8 cellular contexts compared by ENCODE assay signal in genomic region chr10:75400163-75400768, GRCh38. TPM values are rescaled to one million over a fixed set of nuclear protein-coding genes. Genes with fewer than 3 reads are reported as not detected.
DNase-seq lines count a peak whose midpoint lies in the region; ATAC-seq, FAIRE-seq and TF ChIP-seq lines count a peak whose summit lies in the region.

No MANE protein-coding gene starts in this region.

- in situ Hi-C loops in GM23248 (cut with MboI) = loop anchor here (25.0 kb wide), 1 partner anchor 512 kb away; no protein-coding TSS in a partner anchor

- H3K4me2 ChIP-seq in GM23248 (ENCODE audit: unreplicated experiment) = peak overlapping the region; percentile 91

- peaks cover 23% of the 10 kb centered on the region for H3K27me3 ChIP-seq in AG04450 (ENCODE audit: control insufficient read depth, insufficient read depth, low read length)
- no peaks in the 10 kb centered on the region for H3K27me3 ChIP-seq in GM23248 (replicated peaks; ENCODE audit: insufficient read depth)
- no peaks in the 10 kb centered on the region for H3K27me3 ChIP-seq in adrenal gland

- peak overlapping the region; percentile 93 for H2AFZ ChIP-seq in GM23248

- no peaks in the 10 kb centered on the region for H4K20me1 ChIP-seq in GM23248 (ENCODE audit: insufficient read depth)

- no peak for DNase-seq in AG04450 (ENCODE audit: low read depth, low spot score)
- DNase-seq in GM23248 = peak; percentile 69
- DNase-seq in adrenal gland = no peak
- DNase-seq in kidney = peak; percentile 84
- DNase-seq in substantia nigra (lab: John Stamatoyannopoulos, UW) = peak in 6 of 49 donors; percentile 46 to 63 (median 53)
- DNase-seq in activated CD4-positive, alpha-beta T cell treated with anti-CD3 and anti-CD28 coated beads for 48 hours = no peak

- H3K27ac ChIP-seq in AG04450 (ENCODE audit: low read depth, low read length) (peak overlapping the region; percentile 88), GM23248 (peak overlapping the region; percentile 92), adrenal gland (peak overlapping the region; percentile 92 to 99 (median 95)), kidney (ENCODE audit: low read depth in 2 of 2, low read length in 2 of 2) (peak overlapping the region; percentile 93 to 97), substantia nigra (ENCODE audit: low read depth, low read length, poor library complexity, severe bottlenecking) (peak overlapping the region; percentile 90)

- peak overlapping the region; percentile 100 for H3K4me3 ChIP-seq in AG04450 (ENCODE audit: low read depth, low read length)
- peak overlapping the region; percentile 93 for H3K4me3 ChIP-seq in GM23248
- H3K4me3 ChIP-seq in adrenal gland = peak overlapping the region; percentile 34 to 99 (median 84)
- peak overlapping the region; percentile 88 to 92 for H3K4me3 ChIP-seq in kidney (ENCODE audit: low read length in 2 of 2)

- ATAC-seq in HG02981 (IDR thresholded peaks at IDR 0.05; ENCODE audit: unreplicated experiment) (no peak), GM19463 (IDR thresholded peaks at IDR 0.05; ENCODE audit: unreplicated experiment) (no peak)

- no peak for FAIRE-seq in kidney (lab: Jason Lieb, UNC)

- no peak for TF ChIP-seq POLR2A in adrenal gland (IDR thresholded peaks at IDR 0.05)

- POLR2A ChIA-PET in AG04450 (lab: Yijun Ruan, JAX) = interaction anchor here (2.1 to 2.3 kb wide), 2 partner anchors 792 to 852 kb away, joined by 7 read pairs; no protein-coding TSS in a partner anchor

- no peaks in the 10 kb centered on the region for H3K9me2 ChIP-seq in GM23248 (ENCODE audit: insufficient read depth)

- no peaks in the 10 kb centered on the region for H3K36me3 ChIP-seq in GM23248 (ENCODE audit: low read depth)
- peaks cover 0 to 19% of the 10 kb centered on the region in 2 donors for H3K36me3 ChIP-seq in adrenal gland (replicated peaks in 1 of 2)
- H3K36me3 ChIP-seq in kidney (ENCODE audit: control insufficient read depth in 1 of 2, insufficient read depth in 2 of 2, low read length in 2 of 2) = peaks cover 0 to 9% of the 10 kb centered on the region in 2 donors

- TF ChIP-seq CTCF in AG04450 (IDR thresholded peaks at IDR 0.05; ENCODE audit: low read depth, low read length) = no peak
- TF ChIP-seq CTCF in adrenal gland (IDR thresholded peaks at IDR 0.05) = no peak
- no peak for TF ChIP-seq CTCF in kidney (IDR thresholded peaks at IDR 0.05; ENCODE audit: borderline replicate concordance, extremely low read depth, insufficient read depth)

- peak overlapping the region; percentile 95 for H3K9ac ChIP-seq in GM23248
- H3K9ac ChIP-seq in kidney (ENCODE audit: low read length in 2 of 2) = peak overlapping the region; percentile 94 to 99

- WGBS in GM23248 (ENCODE audit: low coverage in 1 of 2, low lambda C conversion rate in 2 of 2, missing lambda C conversion rate in 2 of 2), 2 experiments = 0 to 2% methylated on average over 19 to 39 of the region's 39 CpGs
- WGBS in adrenal gland, 4 donors = 0 to 1% (median 0%) methylated on average over 11 to 39 of the region's 39 CpGs

- CTCF ChIA-PET in AG04450 (lab: Charles Lee) = interaction anchor here (0.6 to 3.9 kb wide), 4 partner anchors 424 to 903 kb away, joined by 3 to 13 read pairs (median 4); no protein-coding TSS in a partner anchor

- peaks cover 10% of the 10 kb centered on the region; the same call in 1 of the 2 replicates for H3K9me3 ChIP-seq in AG04450 (ENCODE audit: control insufficient read depth, insufficient read depth, low read length)
- H3K9me3 ChIP-seq in GM23248 (ENCODE audit: low read depth) = no peaks in the 10 kb centered on the region
- no peaks in the 10 kb centered on the region for H3K9me3 ChIP-seq in adrenal gland (replicated peaks in 1 of 3)
- no peaks in the 10 kb centered on the region for H3K9me3 ChIP-seq in kidney (ENCODE audit: control insufficient read depth in 1 of 2, low read length in 2 of 2)

- intact Hi-C loops in adrenal gland (cut with DNase I) (loop anchor here (5.0 to 10.0 kb wide), 8 partner anchors 65 to 687 kb away; no protein-coding TSS in a partner anchor), kidney (cut with DNase I) (loop anchor here (10.0 kb wide), 1 partner anchor 515 kb away; no protein-coding TSS in a partner anchor)

- H3K4me1 ChIP-seq in GM23248 (ENCODE audit: insufficient read depth) (no peaks in the 10 kb centered on the region), adrenal gland (replicated peaks in 1 of 2) (peaks cover 0 to 15% of the 10 kb centered on the region in 2 donors), kidney (ENCODE audit: control insufficient read depth in 1 of 2, insufficient read depth in 1 of 2, low read depth in 1 of 2, low read length in 2 of 2) (peaks cover 0 to 9% of the 10 kb centered on the region in 2 donors)

- peaks cover 80% of the 10 kb centered on the region for H3K79me2 ChIP-seq in GM23248 (ENCODE audit: insufficient read depth)

- H3F3A ChIP-seq in GM23248 (ENCODE audit: insufficient read depth) = peaks cover 6% of the 10 kb centered on the region; the same call in 1 of the 2 replicates

RNA-seq across cellular contexts. Expression of gene ZNF503, which starts 1.3 kb away (rescaled TPM):
- polyA plus RNA-seq in AG04450 (2011; rRNA removed) (2.5 and 3.3 TPM in 2 replicates), GM23248 (2016; fragmentation: Nextera tagmentation; extraction: Ambion mirVana) (15.4 and 15.7 TPM in 2 replicates), adrenal gland (10 to 100 TPM in 2 of 3 donors, 1 to 10 TPM in 1; 6.0 to 40.7 (median 35.0) TPM), kidney (ENCODE audit: insufficient read depth, low read depth, low replicate concordance) (45.8 TPM)
- 1.8 and 1.9 TPM in 2 replicates for polyA minus RNA-seq in AG04450 (2011; rRNA and poly(A)+ RNA removed)
- total RNA-seq in GM23248 (2014; rRNA removed; shearing (Covaris generic)) = 16.1 and 17.5 TPM in 2 replicates
- total RNA-seq in adrenal gland (100 to 1,000 TPM in 1 of 8 donors, 10 to 100 TPM in 7; 39.0 to 129 (median 74.7) TPM), kidney (34.7 TPM)

RNA-seq across cellular contexts. Expression of gene LRMDA, which starts 31.2 kb away (rescaled TPM):
- 0.05 and 0.12 TPM in 2 replicates for polyA plus RNA-seq in AG04450 (2011; rRNA removed)
- polyA minus RNA-seq in AG04450 (2011; rRNA and poly(A)+ RNA removed) = not detected in 2 replicates
- 0.13 TPM in 1 of 2 replicates, not detected in the other for total RNA-seq in GM23248 (2014; rRNA removed; shearing (Covaris generic))
- 2.1 and 2.6 TPM in 2 replicates for polyA plus RNA-seq in GM23248 (2016; fragmentation: Nextera tagmentation; extraction: Ambion mirVana)
- 100 to 1,000 TPM in 1 of 8 donors, 10 to 100 TPM in 7; 30.7 to 102 (median 82.2) TPM for total RNA-seq in adrenal gland
- polyA plus RNA-seq in adrenal gland = 100 to 1,000 TPM in 1 of 3 donors, 10 to 100 TPM in 2; 43.0 to 132 (median 79.7) TPM
- total RNA-seq in kidney = 23.2 TPM
- 48.6 TPM for polyA plus RNA-seq in kidney (ENCODE audit: insufficient read depth, low read depth, low replicate concordance)

Comparison
In these comparisons a context has a peak if more than half of its experiments do, and no peak if none do; other contexts are left out.
1. DNase-seq: peak in GM23248 (single experiment) and kidney (single experiment); none in AG04450 (single experiment), adrenal gland (0 of 7) and activated CD4-positive, alpha-beta T cell treated with anti-CD3 and anti-CD28 coated beads for 48 hours (single experiment).
2. RNA of gene LRMDA, which starts 31.2 kb away (polyA plus RNA-seq): 43.0 to 132 TPM in adrenal gland and 48.6 TPM in kidney (single experiment); 2.1 to 2.6 TPM in GM23248 and 0.05 to 0.12 TPM in AG04450; every median in the first group is over 10 times any median in the second.
3. Peak in every context shown above with its lines, with median percentiles within 50 percentile points of each other: H3K27ac ChIP-seq and H3K4me3 ChIP-seq.